ENCODE assay signal across 1 cellular context in the genomic region with DNA sequence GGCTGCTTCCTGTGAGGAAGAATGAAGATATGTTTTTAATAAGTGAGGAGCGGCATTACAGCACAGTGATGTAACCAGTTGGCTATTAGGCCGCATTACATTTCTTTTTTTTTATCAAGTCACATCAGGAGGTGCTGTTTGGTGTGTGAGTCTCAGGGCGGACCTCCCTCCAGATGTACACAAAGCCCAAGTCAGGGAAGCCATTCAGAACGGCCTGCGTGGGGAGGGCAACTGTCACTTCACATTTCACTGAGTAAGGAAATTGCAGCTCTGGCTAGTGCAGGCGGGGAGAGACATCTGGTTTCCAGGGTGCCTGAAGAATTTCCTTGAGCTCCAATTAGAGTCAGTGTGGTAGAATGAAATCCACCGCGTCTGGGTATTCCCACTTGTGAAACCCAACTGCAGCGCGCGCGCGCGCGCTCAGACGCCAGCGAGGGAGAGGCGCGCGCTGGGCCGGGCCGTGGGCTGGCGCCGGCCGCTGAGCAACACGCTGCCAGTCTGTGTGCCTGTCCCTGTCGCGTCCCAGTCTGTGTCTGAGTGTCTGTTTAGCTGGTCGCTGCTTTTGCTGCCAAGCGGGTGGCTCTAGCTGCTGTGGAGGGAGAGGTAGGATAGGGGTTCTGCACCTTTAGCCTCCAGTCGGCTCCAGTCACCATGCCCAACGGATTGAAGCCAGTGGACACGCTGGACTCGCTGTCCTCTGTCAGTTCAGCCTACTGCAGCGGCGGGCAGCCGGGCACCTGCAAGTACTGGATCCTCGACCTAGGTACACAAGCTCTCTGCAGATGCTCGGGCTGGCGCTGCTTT.
TF ChIP-seq lines count a peak whose summit lies in the region.

No MANE protein-coding gene starts in this region.

TF ChIP-seq in GM23338, 12 proteins besides CTCF, POLR2A, EP300 and RAD21 (continued from another document):
- TF ChIP-seq ETS1 (IDR thresholded peaks at IDR 0.05) (no peak), ZNF114 (CRISPR knock-in tag; IDR thresholded peaks at IDR 0.05) (no peak), NANOG (IDR thresholded peaks at IDR 0.05; ENCODE audit: borderline replicate concordance) (no peak), EZH2phosphoT487 (IDR thresholded peaks at IDR 0.05; ENCODE audit: unreplicated experiment) (no peak), POLR2AphosphoS5 (IDR thresholded peaks at IDR 0.05; ENCODE audit: low read depth) (no peak), EZH2 (IDR thresholded peaks at IDR 0.05; ENCODE audit: low read depth, unreplicated experiment) (no peak), ZNF462 (CRISPR knock-in tag; IDR thresholded peaks at IDR 0.05) (no peak), JUNB (IDR thresholded peaks at IDR 0.05; ENCODE audit: unreplicated experiment) (no peak)
